Comparison of ENCODE assay signal across 4 cellular contexts in the genomic region with DNA sequence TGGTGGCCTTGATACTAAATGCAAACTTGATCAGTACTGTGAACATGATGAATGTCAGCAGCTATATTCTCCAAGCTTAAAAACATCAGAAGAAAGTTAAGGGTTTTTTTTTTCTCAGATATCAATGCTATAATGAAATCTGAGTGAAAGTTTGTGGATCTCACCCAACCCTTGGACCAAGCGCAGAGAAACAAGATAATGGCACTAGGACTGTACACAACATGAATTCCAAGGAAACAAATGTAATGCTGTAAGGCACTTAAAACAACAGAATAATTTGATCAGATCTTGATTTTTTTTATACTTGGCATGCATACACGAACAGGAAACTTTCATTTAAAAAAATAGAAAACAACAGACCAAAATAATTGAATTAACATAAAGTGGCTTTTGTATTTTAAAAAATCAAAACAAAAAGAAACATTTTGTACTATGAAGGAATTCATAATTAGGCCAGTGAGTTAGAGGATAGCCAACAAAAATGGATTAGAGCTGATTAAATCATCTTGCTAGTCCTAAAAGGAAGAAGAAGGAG.
"Had no signal": no experiment of that assay in that cellular context is flagged by ENCODE, and none has a peak within 500 bp of the region (broad histone marks: within the 10 kb centered on the region; RNA-seq: fewer than 3 reads in every experiment).

No MANE protein-coding gene starts in this region.

- ATAC-seq: GM23338 had no signal

- DNase-seq: H9, HCEC 1CT, IMR-90 had no signal

- H3K27ac Mint-ChIP-seq: GM23338, H9 had no signal

- H3K4me3 ChIP-seq: GM23338 had no signal

- H3K4me1 Mint-ChIP-seq: GM23338, H9 had no signal

- H3K4me3 Mint-ChIP-seq: GM23338, H9 had no signal

- H3K9me3 Mint-ChIP-seq: H9 had no signal
